12 cellular contexts compared by ENCODE assay signal in the genomic region with DNA sequence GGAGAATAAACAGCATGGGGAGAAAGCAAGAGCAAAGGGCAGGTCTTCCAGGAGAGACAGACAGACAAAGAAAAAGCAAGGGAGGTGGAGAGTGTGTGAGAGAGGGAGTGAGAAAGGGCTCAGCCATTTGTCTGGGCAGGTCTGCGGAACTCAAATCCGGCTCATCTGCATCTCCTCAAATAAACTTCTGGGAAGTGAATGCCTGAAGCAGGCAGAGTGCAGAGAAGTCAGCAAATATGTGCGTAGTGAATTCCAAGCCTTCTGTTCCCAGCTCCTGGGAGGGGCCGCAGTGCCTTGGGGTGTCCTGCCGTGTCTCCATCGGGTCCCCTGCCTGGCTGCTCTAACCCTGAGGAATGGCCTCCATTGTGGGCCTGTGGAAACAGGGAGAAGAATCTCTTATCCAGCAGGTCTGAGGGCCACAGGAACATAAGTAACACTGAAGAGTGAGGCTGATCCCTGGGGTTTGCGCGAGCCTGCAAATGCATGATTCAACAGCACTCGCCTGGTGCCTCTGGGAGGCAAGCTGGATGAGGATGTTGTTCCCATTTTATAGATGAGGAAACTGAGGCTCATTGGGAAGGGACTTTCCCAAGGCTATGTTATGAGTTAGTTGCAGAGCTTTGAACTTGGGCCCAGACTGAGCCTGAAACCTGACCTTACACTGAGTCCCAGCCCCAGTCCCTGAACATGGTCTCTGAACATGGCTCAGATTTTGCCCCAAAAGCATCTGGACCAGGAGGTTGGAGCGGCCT. TPM values are rescaled to one million over a fixed set of nuclear protein-coding genes. Genes with fewer than 3 reads are reported as not detected.
"Had no signal": no experiment of that assay in that cellular context is flagged by ENCODE, and none has a peak within 500 bp of the region (broad histone marks: within the 10 kb centered on the region; RNA-seq: fewer than 3 reads in every experiment).

No MANE protein-coding gene starts in this region.

- H3K4me3 ChIP-seq: body of pancreas, gastroesophageal sphincter, lower lobe of right lung, mucosa of descending colon, ovary, SK-N-MC, stomach had no signal

- H3K27me3 ChIP-seq: body of pancreas, ovary had no signal

- H3K9me3 ChIP-seq: body of pancreas, gastroesophageal sphincter, lower lobe of right lung, mucosa of descending colon, ovary, stomach had no signal

- H3K27ac ChIP-seq: body of pancreas, gastroesophageal sphincter, lower lobe of right lung, ovary, SK-N-MC, stomach had no signal

- H3K36me3 ChIP-seq: gastroesophageal sphincter, lower lobe of right lung, ovary, stomach had no signal

- DNase-seq: activated CD4-positive, alpha-beta T cell treated with anti-CD3 and anti-CD28 coated beads, Interleukin-2, amount 10 ng/mL, durations not matched to agents 24 days and 14 days; body of pancreas; dermis blood vessel endothelial cell; lower lobe of right lung; mucosa of descending colon; natural killer cell; ovary; stimulated activated CD4-positive, alpha-beta T cell treated with anti-CD3 and anti-CD28 coated beads, Interleukin-4, amount 100 ng/mL, for 4 hours; stomach had no signal

- ATAC-seq: body of pancreas, gastroesophageal sphincter, lower lobe of right lung, mucosa of descending colon, natural killer cell had no signal

- H3K4me1 ChIP-seq: body of pancreas, gastroesophageal sphincter, lower lobe of right lung, stomach had no signal

RNA-seq across cellular contexts. Expression of a gene that starts 27.5 kb away (rescaled TPM):
- total RNA-seq: body of pancreas, lower lobe of right lung, mucosa of descending colon, stomach had no signal
- polyA plus RNA-seq: fibroblast of lung had no signal
